In genomic region chr12:67633708-67634107, GRCh38 we compare ENCODE assay signal across 2 cellular contexts.
TF ChIP-seq lines count a peak whose summit lies in the region.

No MANE protein-coding gene starts in this region.

TF ChIP-seq in GM23338, 12 proteins besides CTCF, POLR2A, EP300 and RAD21:
- TF ChIP-seq EZH2 (IDR thresholded peaks at IDR 0.05; ENCODE audit: low read depth, unreplicated experiment) = no peak
- TF ChIP-seq, protein P1, sequence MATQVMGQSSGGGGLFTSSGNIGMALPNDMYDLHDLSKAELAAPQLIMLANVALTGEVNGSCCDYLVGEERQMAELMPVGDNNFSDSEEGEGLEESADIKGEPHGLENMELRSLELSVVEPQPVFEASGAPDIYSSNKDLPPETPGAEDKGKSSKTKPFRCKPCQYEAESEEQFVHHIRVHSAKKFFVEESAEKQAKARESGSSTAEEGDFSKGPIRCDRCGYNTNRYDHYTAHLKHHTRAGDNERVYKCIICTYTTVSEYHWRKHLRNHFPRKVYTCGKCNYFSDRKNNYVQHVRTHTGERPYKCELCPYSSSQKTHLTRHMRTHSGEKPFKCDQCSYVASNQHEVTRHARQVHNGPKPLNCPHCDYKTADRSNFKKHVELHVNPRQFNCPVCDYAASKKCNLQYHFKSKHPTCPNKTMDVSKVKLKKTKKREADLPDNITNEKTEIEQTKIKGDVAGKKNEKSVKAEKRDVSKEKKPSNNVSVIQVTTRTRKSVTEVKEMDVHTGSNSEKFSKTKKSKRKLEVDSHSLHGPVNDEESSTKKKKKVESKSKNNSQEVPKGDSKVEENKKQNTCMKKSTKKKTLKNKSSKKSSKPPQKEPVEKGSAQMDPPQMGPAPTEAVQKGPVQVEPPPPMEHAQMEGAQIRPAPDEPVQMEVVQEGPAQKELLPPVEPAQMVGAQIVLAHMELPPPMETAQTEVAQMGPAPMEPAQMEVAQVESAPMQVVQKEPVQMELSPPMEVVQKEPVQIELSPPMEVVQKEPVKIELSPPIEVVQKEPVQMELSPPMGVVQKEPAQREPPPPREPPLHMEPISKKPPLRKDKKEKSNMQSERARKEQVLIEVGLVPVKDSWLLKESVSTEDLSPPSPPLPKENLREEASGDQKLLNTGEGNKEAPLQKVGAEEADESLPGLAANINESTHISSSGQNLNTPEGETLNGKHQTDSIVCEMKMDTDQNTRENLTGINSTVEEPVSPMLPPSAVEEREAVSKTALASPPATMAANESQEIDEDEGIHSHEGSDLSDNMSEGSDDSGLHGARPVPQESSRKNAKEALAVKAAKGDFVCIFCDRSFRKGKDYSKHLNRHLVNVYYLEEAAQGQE (IDR thresholded peaks at IDR 0.05; ENCODE audit: unreplicated experiment) = no peak
- no peak for TF ChIP-seq JUNB (IDR thresholded peaks at IDR 0.05; ENCODE audit: unreplicated experiment)
- TF ChIP-seq ZNF331 (CRISPR knock-in tag; IDR thresholded peaks at IDR 0.05; ENCODE audit: low read depth) = no peak
- TF ChIP-seq, protein P2, sequence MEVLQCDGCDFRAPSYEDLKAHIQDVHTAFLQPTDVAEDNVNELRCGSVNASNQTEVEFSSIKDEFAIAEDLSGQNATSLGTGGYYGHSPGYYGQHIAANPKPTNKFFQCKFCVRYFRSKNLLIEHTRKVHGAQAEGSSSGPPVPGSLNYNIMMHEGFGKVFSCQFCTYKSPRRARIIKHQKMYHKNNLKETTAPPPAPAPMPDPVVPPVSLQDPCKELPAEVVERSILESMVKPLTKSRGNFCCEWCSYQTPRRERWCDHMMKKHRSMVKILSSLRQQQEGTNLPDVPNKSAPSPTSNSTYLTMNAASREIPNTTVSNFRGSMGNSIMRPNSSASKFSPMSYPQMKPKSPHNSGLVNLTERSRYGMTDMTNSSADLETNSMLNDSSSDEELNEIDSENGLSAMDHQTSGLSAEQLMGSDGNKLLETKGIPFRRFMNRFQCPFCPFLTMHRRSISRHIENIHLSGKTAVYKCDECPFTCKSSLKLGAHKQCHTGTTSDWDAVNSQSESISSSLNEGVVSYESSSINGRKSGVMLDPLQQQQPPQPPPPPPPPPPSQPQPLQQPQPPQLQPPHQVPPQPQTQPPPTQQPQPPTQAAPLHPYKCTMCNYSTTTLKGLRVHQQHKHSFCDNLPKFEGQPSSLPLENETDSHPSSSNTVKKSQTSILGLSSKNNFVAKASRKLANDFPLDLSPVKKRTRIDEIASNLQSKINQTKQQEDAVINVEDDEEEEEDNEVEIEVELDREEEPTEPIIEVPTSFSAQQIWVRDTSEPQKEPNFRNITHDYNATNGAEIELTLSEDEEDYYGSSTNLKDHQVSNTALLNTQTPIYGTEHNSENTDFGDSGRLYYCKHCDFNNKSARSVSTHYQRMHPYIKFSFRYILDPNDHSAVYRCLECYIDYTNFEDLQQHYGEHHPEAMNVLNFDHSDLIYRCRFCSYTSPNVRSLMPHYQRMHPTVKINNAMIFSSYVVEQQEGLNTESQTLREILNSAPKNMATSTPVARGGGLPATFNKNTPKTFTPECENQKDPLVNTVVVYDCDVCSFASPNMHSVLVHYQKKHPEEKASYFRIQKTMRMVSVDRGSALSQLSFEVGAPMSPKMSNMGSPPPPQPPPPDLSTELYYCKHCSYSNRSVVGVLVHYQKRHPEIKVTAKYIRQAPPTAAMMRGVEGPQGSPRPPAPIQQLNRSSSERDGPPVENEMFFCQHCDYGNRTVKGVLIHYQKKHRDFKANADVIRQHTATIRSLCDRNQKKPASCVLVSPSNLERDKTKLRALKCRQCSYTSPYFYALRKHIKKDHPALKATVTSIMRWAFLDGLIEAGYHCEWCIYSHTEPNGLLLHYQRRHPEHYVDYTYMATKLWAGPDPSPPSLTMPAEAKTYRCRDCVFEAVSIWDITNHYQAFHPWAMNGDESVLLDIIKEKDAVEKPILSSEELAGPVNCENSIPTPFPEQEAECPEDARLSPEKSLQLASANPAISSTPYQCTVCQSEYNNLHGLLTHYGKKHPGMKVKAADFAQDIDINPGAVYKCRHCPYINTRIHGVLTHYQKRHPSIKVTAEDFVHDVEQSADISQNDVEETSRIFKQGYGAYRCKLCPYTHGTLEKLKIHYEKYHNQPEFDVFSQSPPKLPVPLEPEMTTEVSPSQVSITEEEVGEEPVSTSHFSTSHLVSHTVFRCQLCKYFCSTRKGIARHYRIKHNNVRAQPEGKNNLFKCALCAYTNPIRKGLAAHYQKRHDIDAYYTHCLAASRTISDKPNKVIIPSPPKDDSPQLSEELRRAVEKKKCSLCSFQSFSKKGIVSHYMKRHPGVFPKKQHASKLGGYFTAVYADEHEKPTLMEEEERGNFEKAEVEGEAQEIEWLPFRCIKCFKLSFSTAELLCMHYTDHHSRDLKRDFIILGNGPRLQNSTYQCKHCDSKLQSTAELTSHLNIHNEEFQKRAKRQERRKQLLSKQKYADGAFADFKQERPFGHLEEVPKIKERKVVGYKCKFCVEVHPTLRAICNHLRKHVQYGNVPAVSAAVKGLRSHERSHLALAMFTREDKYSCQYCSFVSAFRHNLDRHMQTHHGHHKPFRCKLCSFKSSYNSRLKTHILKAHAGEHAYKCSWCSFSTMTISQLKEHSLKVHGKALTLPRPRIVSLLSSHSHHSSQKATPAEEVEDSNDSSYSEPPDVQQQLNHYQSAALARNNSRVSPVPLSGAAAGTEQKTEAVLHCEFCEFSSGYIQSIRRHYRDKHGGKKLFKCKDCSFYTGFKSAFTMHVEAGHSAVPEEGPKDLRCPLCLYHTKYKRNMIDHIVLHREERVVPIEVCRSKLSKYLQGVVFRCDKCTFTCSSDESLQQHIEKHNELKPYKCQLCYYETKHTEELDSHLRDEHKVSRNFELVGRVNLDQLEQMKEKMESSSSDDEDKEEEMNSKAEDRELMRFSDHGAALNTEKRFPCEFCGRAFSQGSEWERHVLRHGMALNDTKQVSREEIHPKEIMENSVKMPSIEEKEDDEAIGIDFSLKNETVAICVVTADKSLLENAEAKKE (CRISPR knock-in tag; IDR thresholded peaks at IDR 0.05) = no peak
- no peak for TF ChIP-seq CREB1 (CRISPR knock-in tag; IDR thresholded peaks at IDR 0.05; ENCODE audit: low read depth)
- TF ChIP-seq ZNF114 (CRISPR knock-in tag; IDR thresholded peaks at IDR 0.05) = no peak
- TF ChIP-seq STAT1 (IDR thresholded peaks at IDR 0.05; ENCODE audit: unreplicated experiment) = no peak
- TF ChIP-seq NANOG (IDR thresholded peaks at IDR 0.05; ENCODE audit: borderline replicate concordance) = no peak
- no peak for TF ChIP-seq POLR2AphosphoS5 (IDR thresholded peaks at IDR 0.05; ENCODE audit: low read depth)
TF ChIP-seq in GM23338: peak in this region for 0.

TF ChIP-seq in H1, 55 proteins besides CTCF, POLR2A, EP300 and RAD21:
- no peak for TF ChIP-seq TBP (IDR thresholded peaks at IDR 0.05; ENCODE audit: low read depth, low read length)
- no peak for TF ChIP-seq BCL11A (IDR thresholded peaks at IDR 0.05; ENCODE audit: low read depth in 2 of 2, low read length in 2 of 2)
- no peak for TF ChIP-seq SIRT6 (IDR thresholded peaks at IDR 0.05; ENCODE audit: low read length)
- no peak for TF ChIP-seq SAP30 (IDR thresholded peaks at IDR 0.05; ENCODE audit: insufficient read depth, insufficient replicate concordance, low read length)
- TF ChIP-seq CBX5 (IDR thresholded peaks at IDR 0.05; ENCODE audit: low read depth, low read length) = no peak
- TF ChIP-seq SIX5 (IDR thresholded peaks at IDR 0.05; ENCODE audit: low read depth, low read length) = no peak
- TF ChIP-seq TCF12 (IDR thresholded peaks at IDR 0.05; ENCODE audit: low read depth, low read length) = no peak
- TF ChIP-seq, protein P3, sequence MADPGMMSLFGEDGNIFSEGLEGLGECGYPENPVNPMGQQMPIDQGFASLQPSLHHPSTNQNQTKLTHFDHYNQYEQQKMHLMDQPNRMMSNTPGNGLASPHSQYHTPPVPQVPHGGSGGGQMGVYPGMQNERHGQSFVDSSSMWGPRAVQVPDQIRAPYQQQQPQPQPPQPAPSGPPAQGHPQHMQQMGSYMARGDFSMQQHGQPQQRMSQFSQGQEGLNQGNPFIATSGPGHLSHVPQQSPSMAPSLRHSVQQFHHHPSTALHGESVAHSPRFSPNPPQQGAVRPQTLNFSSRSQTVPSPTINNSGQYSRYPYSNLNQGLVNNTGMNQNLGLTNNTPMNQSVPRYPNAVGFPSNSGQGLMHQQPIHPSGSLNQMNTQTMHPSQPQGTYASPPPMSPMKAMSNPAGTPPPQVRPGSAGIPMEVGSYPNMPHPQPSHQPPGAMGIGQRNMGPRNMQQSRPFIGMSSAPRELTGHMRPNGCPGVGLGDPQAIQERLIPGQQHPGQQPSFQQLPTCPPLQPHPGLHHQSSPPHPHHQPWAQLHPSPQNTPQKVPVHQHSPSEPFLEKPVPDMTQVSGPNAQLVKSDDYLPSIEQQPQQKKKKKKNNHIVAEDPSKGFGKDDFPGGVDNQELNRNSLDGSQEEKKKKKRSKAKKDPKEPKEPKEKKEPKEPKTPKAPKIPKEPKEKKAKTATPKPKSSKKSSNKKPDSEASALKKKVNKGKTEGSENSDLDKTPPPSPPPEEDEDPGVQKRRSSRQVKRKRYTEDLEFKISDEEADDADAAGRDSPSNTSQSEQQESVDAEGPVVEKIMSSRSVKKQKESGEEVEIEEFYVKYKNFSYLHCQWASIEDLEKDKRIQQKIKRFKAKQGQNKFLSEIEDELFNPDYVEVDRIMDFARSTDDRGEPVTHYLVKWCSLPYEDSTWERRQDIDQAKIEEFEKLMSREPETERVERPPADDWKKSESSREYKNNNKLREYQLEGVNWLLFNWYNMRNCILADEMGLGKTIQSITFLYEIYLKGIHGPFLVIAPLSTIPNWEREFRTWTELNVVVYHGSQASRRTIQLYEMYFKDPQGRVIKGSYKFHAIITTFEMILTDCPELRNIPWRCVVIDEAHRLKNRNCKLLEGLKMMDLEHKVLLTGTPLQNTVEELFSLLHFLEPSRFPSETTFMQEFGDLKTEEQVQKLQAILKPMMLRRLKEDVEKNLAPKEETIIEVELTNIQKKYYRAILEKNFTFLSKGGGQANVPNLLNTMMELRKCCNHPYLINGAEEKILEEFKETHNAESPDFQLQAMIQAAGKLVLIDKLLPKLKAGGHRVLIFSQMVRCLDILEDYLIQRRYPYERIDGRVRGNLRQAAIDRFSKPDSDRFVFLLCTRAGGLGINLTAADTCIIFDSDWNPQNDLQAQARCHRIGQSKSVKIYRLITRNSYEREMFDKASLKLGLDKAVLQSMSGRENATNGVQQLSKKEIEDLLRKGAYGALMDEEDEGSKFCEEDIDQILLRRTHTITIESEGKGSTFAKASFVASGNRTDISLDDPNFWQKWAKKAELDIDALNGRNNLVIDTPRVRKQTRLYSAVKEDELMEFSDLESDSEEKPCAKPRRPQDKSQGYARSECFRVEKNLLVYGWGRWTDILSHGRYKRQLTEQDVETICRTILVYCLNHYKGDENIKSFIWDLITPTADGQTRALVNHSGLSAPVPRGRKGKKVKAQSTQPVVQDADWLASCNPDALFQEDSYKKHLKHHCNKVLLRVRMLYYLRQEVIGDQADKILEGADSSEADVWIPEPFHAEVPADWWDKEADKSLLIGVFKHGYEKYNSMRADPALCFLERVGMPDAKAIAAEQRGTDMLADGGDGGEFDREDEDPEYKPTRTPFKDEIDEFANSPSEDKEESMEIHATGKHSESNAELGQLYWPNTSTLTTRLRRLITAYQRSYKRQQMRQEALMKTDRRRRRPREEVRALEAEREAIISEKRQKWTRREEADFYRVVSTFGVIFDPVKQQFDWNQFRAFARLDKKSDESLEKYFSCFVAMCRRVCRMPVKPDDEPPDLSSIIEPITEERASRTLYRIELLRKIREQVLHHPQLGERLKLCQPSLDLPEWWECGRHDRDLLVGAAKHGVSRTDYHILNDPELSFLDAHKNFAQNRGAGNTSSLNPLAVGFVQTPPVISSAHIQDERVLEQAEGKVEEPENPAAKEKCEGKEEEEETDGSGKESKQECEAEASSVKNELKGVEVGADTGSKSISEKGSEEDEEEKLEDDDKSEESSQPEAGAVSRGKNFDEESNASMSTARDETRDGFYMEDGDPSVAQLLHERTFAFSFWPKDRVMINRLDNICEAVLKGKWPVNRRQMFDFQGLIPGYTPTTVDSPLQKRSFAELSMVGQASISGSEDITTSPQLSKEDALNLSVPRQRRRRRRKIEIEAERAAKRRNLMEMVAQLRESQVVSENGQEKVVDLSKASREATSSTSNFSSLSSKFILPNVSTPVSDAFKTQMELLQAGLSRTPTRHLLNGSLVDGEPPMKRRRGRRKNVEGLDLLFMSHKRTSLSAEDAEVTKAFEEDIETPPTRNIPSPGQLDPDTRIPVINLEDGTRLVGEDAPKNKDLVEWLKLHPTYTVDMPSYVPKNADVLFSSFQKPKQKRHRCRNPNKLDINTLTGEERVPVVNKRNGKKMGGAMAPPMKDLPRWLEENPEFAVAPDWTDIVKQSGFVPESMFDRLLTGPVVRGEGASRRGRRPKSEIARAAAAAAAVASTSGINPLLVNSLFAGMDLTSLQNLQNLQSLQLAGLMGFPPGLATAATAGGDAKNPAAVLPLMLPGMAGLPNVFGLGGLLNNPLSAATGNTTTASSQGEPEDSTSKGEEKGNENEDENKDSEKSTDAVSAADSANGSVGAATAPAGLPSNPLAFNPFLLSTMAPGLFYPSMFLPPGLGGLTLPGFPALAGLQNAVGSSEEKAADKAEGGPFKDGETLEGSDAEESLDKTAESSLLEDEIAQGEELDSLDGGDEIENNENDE (IDR thresholded peaks at IDR 0.05; ENCODE audit: insufficient replicate concordance, low read length) = no peak
- TF ChIP-seq SP4 (IDR thresholded peaks at IDR 0.05; ENCODE audit: low read length) = no peak
- TF ChIP-seq POLR2AphosphoS5 (IDR thresholded peaks at IDR 0.05; ENCODE audit: low read depth, low read length) = no peak
- TF ChIP-seq FOSL1 (IDR thresholded peaks at IDR 0.05; ENCODE audit: insufficient read depth, low read depth, low read length) = no peak
- TF ChIP-seq SRF (IDR thresholded peaks at IDR 0.05; ENCODE audit: low read depth, low read length) = no peak
- no peak for TF ChIP-seq CTBP2 (IDR thresholded peaks at IDR 0.05; ENCODE audit: borderline replicate concordance, insufficient read depth, insufficient read length, low read length)
- no peak for TF ChIP-seq HDAC6 (IDR thresholded peaks at IDR 0.05; ENCODE audit: low read depth, low read length)
- no peak for TF ChIP-seq PHF8 (conservative IDR thresholded peaks at IDR 0.05; ENCODE audit: low read depth, low read length)
- TF ChIP-seq SIN3A (conservative IDR thresholded peaks at IDR 0.05 in 1 of 2, IDR thresholded peaks at IDR 0.05 in 1 of 2; ENCODE audit: low read depth in 1 of 2, low read length in 2 of 2) = no peak
- TF ChIP-seq ATF3 (IDR thresholded peaks at IDR 0.05; ENCODE audit: insufficient read depth, low read depth, low read length) = no peak
- TF ChIP-seq GABPA (IDR thresholded peaks at IDR 0.05; ENCODE audit: borderline replicate concordance, insufficient read depth, low read length) = no peak
